In genomic region chr17:76008630-76009425, GRCh38 we compare ENCODE assay signal across 23 cellular contexts. TPM values are rescaled to one million over a fixed set of nuclear protein-coding genes. Genes with fewer than 3 reads are reported as not detected.
"Had no signal": no experiment of that assay in that cellular context is flagged by ENCODE, and none has a peak within 500 bp of the region (broad histone marks: within the 10 kb centered on the region; RNA-seq: fewer than 3 reads in every experiment).

No MANE protein-coding gene starts in this region.

- DNase-seq: activated naive CD4-positive, alpha-beta T cell; activated T-cell treated with anti-CD3 and anti-CD28 coated beads, Interleukin-2, amount 50 U/mL, for 1 hour; adrenal gland; brain microvascular endothelial cell; caudate nucleus; dermis blood vessel endothelial cell; effector CD8-positive, alpha-beta T cell; foreskin keratinocyte; kidney glomerular epithelial cell; left ventricle myocardium inferior; midbrain; nephron progenitor cell; nucleus accumbens; sigmoid colon; stimulated activated CD4-positive, alpha-beta T cell treated with anti-CD3 and anti-CD28 coated beads, Interleukin-2, amount 100 ng/mL, for 48 hours; stimulated activated CD8-positive, alpha-beta memory T cell treated with anti-CD3 and anti-CD28 coated beads, Interleukin-4, amount 100 ng/mL, for 48 hours; stimulated activated naive CD4-positive, alpha-beta T cell; T1000; testis; trophoblast cell had no signal

- H3K4me3 ChIP-seq: adrenal gland, ascending aorta, left ventricle myocardium inferior, sigmoid colon, testis, vagina had no signal

- ATAC-seq: foreskin keratinocyte, WTC11 had no signal

- H3K9me3 ChIP-seq: adrenal gland, ascending aorta, left ventricle myocardium inferior, sigmoid colon, testis, vagina had no signal

- H3K27ac ChIP-seq: adrenal gland, ascending aorta, brain microvascular endothelial cell, foreskin keratinocyte, left ventricle myocardium inferior, sigmoid colon, testis, vagina had no signal

- H3K27me3 ChIP-seq: adrenal gland, ascending aorta, brain microvascular endothelial cell, foreskin keratinocyte, sigmoid colon, testis, vagina had no signal

- H3K36me3 ChIP-seq: adrenal gland, ascending aorta, brain microvascular endothelial cell, left ventricle myocardium inferior, sigmoid colon had no signal

- H3K4me1 ChIP-seq: ascending aorta, foreskin keratinocyte had no signal

RNA-seq across cellular contexts. Expression of gene EVPL, which starts 18.3 kb away (rescaled TPM):
- total RNA-seq: ascending aorta, left ventricle myocardium inferior had no signal
